ENCODE assay signal across 2 cellular contexts in the genomic region with DNA sequence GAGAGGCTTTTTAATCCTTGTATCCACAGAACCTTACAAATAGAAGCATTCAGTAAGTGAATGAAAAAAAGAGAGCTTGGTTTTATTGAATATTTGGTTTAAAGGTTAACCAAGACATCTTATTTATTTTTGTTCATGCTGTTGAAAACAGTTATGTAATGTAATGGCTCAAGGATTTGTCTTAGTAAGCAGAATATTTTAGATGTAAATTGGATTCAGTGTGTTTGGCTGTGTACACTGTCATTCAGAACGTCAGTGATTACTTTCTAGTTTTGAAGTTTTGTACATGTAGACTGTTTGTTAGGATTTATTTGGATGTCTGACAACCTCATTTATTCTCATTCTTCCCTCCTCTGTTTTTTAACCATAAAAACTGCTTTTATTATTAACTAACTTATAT.
TF ChIP-seq lines count a peak whose summit lies in the region.

No MANE protein-coding gene starts in this region.

TF ChIP-seq in IMR-90, 13 proteins besides CTCF, POLR2A, EP300 and RAD21:
- TF ChIP-seq MAFK (IDR thresholded peaks at IDR 0.05; ENCODE audit: low read depth, low read length) (peak; percentile 36), MXI1 (IDR thresholded peaks at IDR 0.05; ENCODE audit: borderline replicate concordance, low read depth, low read length) (no peak), SMC3 (IDR thresholded peaks at IDR 0.05; ENCODE audit: low read depth, low read length) (no peak)

TF ChIP-seq in K562, 482 proteins besides CTCF, POLR2A, EP300 and RAD21:
- peak; percentile 10; the same call in 1 of the 2 replicates for TF ChIP-seq ZNF316 (IDR thresholded peaks at IDR 0.05)
- no peak for TF ChIP-seq TCF3 (CRISPR knock-in tag; IDR thresholded peaks at IDR 0.05)
